13 cellular contexts compared by ENCODE assay signal in genomic region chr1:21914468-21914867, GRCh38. TPM values are rescaled to one million over a fixed set of nuclear protein-coding genes. Genes with fewer than 3 reads are reported as not detected.
A peak's percentile ranks its signal among the peaks of the same experiment; 100 is the strongest.
DNase-seq lines count a peak whose midpoint lies in the region; ATAC-seq, FAIRE-seq and TF ChIP-seq lines count a peak whose summit lies in the region.
"Had no signal": no experiment of that assay in that cellular context is flagged by ENCODE, and none has a peak within 500 bp of the region (broad histone marks: within the 10 kb centered on the region; RNA-seq: fewer than 3 reads in every experiment).

No MANE protein-coding gene starts in this region.

- TF ChIP-seq EP300 in K562 (IDR thresholded peaks at IDR 0.05; ENCODE audit: low read length): no peak
- no peak for TF ChIP-seq EP300 in tibial nerve (IDR thresholded peaks at IDR 0.05)

- H2AFZ ChIP-seq in K562 (ENCODE audit: low read depth, low read length): no peak overlapping the region

- H3K27ac ChIP-seq in K562 (ENCODE audit: extremely low read depth, low read depth, low read length) (peak overlapping the region; percentile 19; the same call in 2 of the 3 replicates), tibial nerve (peak overlapping the region; percentile 68 to 97 (median 91))

- H3K9me3 ChIP-seq in K562 (replicated peaks; ENCODE audit: control insufficient read depth, insufficient read depth, low read depth, low read length) (no peaks in the 10 kb centered on the region), tibial nerve (no peaks in the 10 kb centered on the region)
- H3K9me3 ChIP-seq: left lung had no signal

- in situ Hi-C loops in K562 (cut with MboI): no loop called here

- peaks cover 20% of the 10 kb centered on the region for H3K4me1 Mint-ChIP-seq in activated naive CD8-positive, alpha-beta T cell treated with anti-CD3 and anti-CD28 coated beads for 36 hours
- peaks cover 23% of the 10 kb centered on the region for H3K4me1 Mint-ChIP-seq in activated naive CD8-positive, alpha-beta T cell treated with anti-CD3 and anti-CD28 coated beads, Interleukin-2, amount 50 U/mL, for 24 hours
- H3K4me1 Mint-ChIP-seq in nephron progenitor cell: peaks cover 57% of the 10 kb centered on the region

- no peak for ATAC-seq in activated naive CD8-positive, alpha-beta T cell treated with anti-CD3 and anti-CD28 coated beads, Interleukin-2, amount 50 U/mL, for 24 hours
- no peak for ATAC-seq in K562
- ATAC-seq in GM21360 (IDR thresholded peaks at IDR 0.05; ENCODE audit: unreplicated experiment): no peak
- ATAC-seq: HepG2 had no signal

- no peak for FAIRE-seq in K562 (lab: Jason Lieb, UNC)
- FAIRE-seq: HepG2 had no signal

- H3K4me3 ChIP-seq in K562: no peak overlapping the region
- no peak overlapping the region for H3K4me3 ChIP-seq in tibial nerve
- H3K4me3 ChIP-seq: left lung had no signal

- TF ChIP-seq RAD21 in K562 (CRISPR knock-in tag; conservative IDR thresholded peaks at IDR 0.05 in 1 of 2, IDR thresholded peaks at IDR 0.05 in 1 of 2): no peak

- CTCF ChIA-PET in K562 (lab: Yijun Ruan, JAX; ENCODE audit: low intra/inter-chr PET ratio): no interaction called here

- no peak for DNase-seq in activated naive CD8-positive, alpha-beta T cell treated with anti-CD3 and anti-CD28 coated beads for 36 hours
- no peak for DNase-seq in activated naive CD8-positive, alpha-beta T cell treated with anti-CD3 and anti-CD28 coated beads, Interleukin-2, amount 50 U/mL, for 24 hours
- DNase-seq in K562 (ENCODE audit: extremely low read depth in 1 of 4, low spot score in 3 of 4) (no peak), nephron progenitor cell (no peak), tibial nerve (ENCODE audit: low spot score in 2 of 2) (no peak), A172 (ENCODE audit: low spot score) (no peak), NCI-H2081 treated with DMSO at 0.1 percent for 48 hours (lab: John Stamatoyannopoulos, UW) (no peak)
- DNase-seq: activated CD8-positive, alpha-beta memory T cell treated with anti-CD3 and anti-CD28 coated beads for 24 hours; effector memory CD4-positive, alpha-beta T cell; left lung had no signal

- TF ChIP-seq POLR2A in K562 (conservative IDR thresholded peaks at IDR 0.05) (no peak), tibial nerve (IDR thresholded peaks at IDR 0.05) (no peak)

- peaks cover 34% of the 10 kb centered on the region for H3K36me3 ChIP-seq in K562 (ENCODE audit: control insufficient read depth, insufficient read depth, low read length)
- peaks cover 0 to 8% (median 0%) of the 10 kb centered on the region in 3 donors for H3K36me3 ChIP-seq in tibial nerve
- H3K36me3 ChIP-seq: left lung had no signal

- H3K4me2 ChIP-seq in K562 (ENCODE audit: insufficient read depth, low read length): no peak overlapping the region; the same call in 1 of the 2 replicates

- intact Hi-C loops in K562 (cut with micrococcal nuclease): no loop called here

- H4K20me1 ChIP-seq in K562 (replicated peaks; ENCODE audit: control insufficient read depth, insufficient read depth, low read length): no peaks in the 10 kb centered on the region

- H3K27ac Mint-ChIP-seq in activated naive CD8-positive, alpha-beta T cell treated with anti-CD3 and anti-CD28 coated beads for 36 hours: peak overlapping the region; percentile 73
- no peak overlapping the region for H3K27ac Mint-ChIP-seq in activated naive CD8-positive, alpha-beta T cell treated with anti-CD3 and anti-CD28 coated beads, Interleukin-2, amount 50 U/mL, for 24 hours
- H3K27ac Mint-ChIP-seq in nephron progenitor cell: peak overlapping the region; percentile 16
- H3K27ac Mint-ChIP-seq: T-helper 2 cell treated with Interferon-gamma antibody and Interleukin-4, amounts not matched to agents 5 μg/mL and 100 μg/mL, for 36 hours had no signal

- no peaks in the 10 kb centered on the region for H3K9me3 Mint-ChIP-seq in activated naive CD8-positive, alpha-beta T cell treated with anti-CD3 and anti-CD28 coated beads for 36 hours
- no peaks in the 10 kb centered on the region for H3K9me3 Mint-ChIP-seq in activated naive CD8-positive, alpha-beta T cell treated with anti-CD3 and anti-CD28 coated beads, Interleukin-2, amount 50 U/mL, for 24 hours
- no peaks in the 10 kb centered on the region for H3K9me3 Mint-ChIP-seq in nephron progenitor cell
- H3K9me3 Mint-ChIP-seq: T-helper 2 cell treated with Interferon-gamma antibody and Interleukin-4, amounts not matched to agents 5 μg/mL and 100 μg/mL, for 36 hours had no signal

- H3K9me1 ChIP-seq in K562 (ENCODE audit: control insufficient read depth, insufficient read depth, low read length): no peaks in the 10 kb centered on the region

- no peaks in the 10 kb centered on the region for H3K27me3 Mint-ChIP-seq in activated naive CD8-positive, alpha-beta T cell treated with anti-CD3 and anti-CD28 coated beads for 36 hours
- H3K27me3 Mint-ChIP-seq in activated naive CD8-positive, alpha-beta T cell treated with anti-CD3 and anti-CD28 coated beads, Interleukin-2, amount 50 U/mL, for 24 hours: no peaks in the 10 kb centered on the region
- H3K27me3 Mint-ChIP-seq in nephron progenitor cell (ENCODE audit: low read depth, poor library complexity): no peaks in the 10 kb centered on the region

- POLR2A ChIA-PET in K562 (lab: Yijun Ruan, JAX): interaction anchor here (1.1 to 2.6 kb wide), 4 partner anchors 8 to 22 kb away, joined by 3 to 14 read pairs (median 4); no protein-coding TSS in a partner anchor

- 63% methylated on average over 5 of the region's 5 CpGs for WGBS in K562 (ENCODE audit: insufficient coverage, low coverage, missing lambda C conversion rate)
- 60 to 65% methylated on average over 5 of the region's 5 CpGs for WGBS in tibial nerve, 2 donors

- no TSS peak for BruUV-seq in K562 (replicated peaks; lab: Mats Ljungman, UMichigan)

- H3K79me2 ChIP-seq in K562 (ENCODE audit: control insufficient read depth, insufficient read depth, low read length): peaks cover 46% of the 10 kb centered on the region

- H3K36me3 Mint-ChIP-seq in activated naive CD8-positive, alpha-beta T cell treated with anti-CD3 and anti-CD28 coated beads for 36 hours: no peaks in the 10 kb centered on the region
- no peaks in the 10 kb centered on the region for H3K36me3 Mint-ChIP-seq in activated naive CD8-positive, alpha-beta T cell treated with anti-CD3 and anti-CD28 coated beads, Interleukin-2, amount 50 U/mL, for 24 hours (ENCODE audit: low read depth)
- peaks cover 5% of the 10 kb centered on the region for H3K36me3 Mint-ChIP-seq in nephron progenitor cell (ENCODE audit: low read depth)

- TF ChIP-seq CTCF in K562 (IDR thresholded peaks at IDR 0.05 in 2 of 3, conservative IDR thresholded peaks at IDR 0.05 in 1 of 3; ENCODE audit: insufficient read depth in 2 of 3, low read depth in 1 of 3, low read length in 3 of 3) (no peak), nephron progenitor cell (IDR thresholded peaks at IDR 0.05) (no peak), tibial nerve (IDR thresholded peaks at IDR 0.05) (no peak)

- H3K9ac ChIP-seq in K562 (ENCODE audit: insufficient read depth in 1 of 2, low read depth in 2 of 2, low read length in 2 of 2): peak overlapping the region in 1 of 2 experiments; percentile 73; a peak in 2 of 4 replicates

- H3K4me3 Mint-ChIP-seq in activated naive CD8-positive, alpha-beta T cell treated with anti-CD3 and anti-CD28 coated beads for 36 hours: no peak overlapping the region
- H3K4me3 Mint-ChIP-seq in activated naive CD8-positive, alpha-beta T cell treated with anti-CD3 and anti-CD28 coated beads, Interleukin-2, amount 50 U/mL, for 24 hours: no peak overlapping the region
- no peak overlapping the region for H3K4me3 Mint-ChIP-seq in nephron progenitor cell
- H3K4me3 Mint-ChIP-seq: T-helper 2 cell treated with Interferon-gamma antibody and Interleukin-4, amounts not matched to agents 5 μg/mL and 100 μg/mL, for 36 hours had no signal

- H3K27me3 ChIP-seq in K562 (ENCODE audit: control insufficient read depth in 2 of 2, insufficient read depth in 2 of 2, low read length in 2 of 2): no peaks in the 10 kb centered on the region
- H3K27me3 ChIP-seq in tibial nerve: no peaks in the 10 kb centered on the region
- H3K27me3 ChIP-seq: left lung had no signal

- H3K4me1 ChIP-seq in K562 (replicated peaks in 1 of 2; ENCODE audit: control insufficient read depth in 2 of 2, insufficient read depth in 2 of 2, low read length in 2 of 2): peaks cover 76 to 77% of the 10 kb centered on the region in 2 experiments
- peaks cover 8 to 100% (median 73%) of the 10 kb centered on the region in 4 donors for H3K4me1 ChIP-seq in tibial nerve

TF ChIP-seq in K562, 482 proteins besides CTCF, POLR2A, EP300 and RAD21 (continues in another document):
- TF ChIP-seq HMGN3 (IDR thresholded peaks at IDR 0.05; ENCODE audit: borderline replicate concordance, extremely low read depth, insufficient read length, low read depth, low read length) (no peak), RCOR1 (IDR thresholded peaks at IDR 0.05; ENCODE audit: borderline replicate concordance in 1 of 2, low read depth in 2 of 2, low read length in 2 of 2) (no peak)

RNA-seq across cellular contexts. Expression of gene HSPG2, which starts 22.6 kb away (rescaled TPM):
- 10 to 100 TPM; 11.0 to 11.6 TPM for total RNA-seq in activated naive CD8-positive, alpha-beta T cell treated with anti-CD3 and anti-CD28 coated beads for 36 hours
- total RNA-seq in K562 (2011; cell fraction: chromatin; rRNA removed; ENCODE audit: low replicate concordance): 232 and 574 TPM in 2 replicates
- total RNA-seq in K562 (2011; cell fraction: nucleolus; rRNA removed): 235 and 282 TPM in 2 replicates
- 178 and 183 TPM in 2 replicates for total RNA-seq in K562 (2011; cell fraction: nucleoplasm; rRNA removed)
- 21.0 and 31.3 TPM in 2 replicates for total RNA-seq in K562 (2014; rRNA removed)
- total RNA-seq in K562 (2014; rRNA removed; fragmentation: Illumina TruSeq; extraction: Trizol): 11.4 and 15.7 TPM in 2 replicates
- 13.7 and 17.1 TPM in 2 replicates for total RNA-seq in K562 (2015; rRNA removed; fragmentation: Illumina TruSeq; extraction: Trizol)
- 139 and 160 TPM in 2 replicates for total RNA-seq in K562 (2021)
- polyA plus RNA-seq in K562 (2011; rRNA removed): 9.9 and 20.6 TPM in 2 replicates
- 14.0 and 24.0 TPM in 2 replicates for polyA plus RNA-seq in K562 (2011; cell fraction: cytosol; rRNA removed)
- polyA plus RNA-seq in K562 (2011; cell fraction: nucleus; rRNA removed): 101 and 113 TPM in 2 replicates
- 55.2 and 134 TPM in 2 replicates for polyA plus RNA-seq in K562 (2012)
- 30.9 and 52.3 TPM in 2 replicates for polyA plus RNA-seq in K562 (2014; fragmentation: Illumina TruSeq; extraction: Trizol)
- under 1 TPM; 0.14 to 0.86 TPM for polyA plus RNA-seq in K562 (2014; fragmentation: Nextera tagmentation; extraction: Ambion mirVana)
- polyA plus RNA-seq in K562 (2014; rRNA removed): 29.9 and 34.2 TPM in 2 replicates
- 23.2 and 36.8 TPM in 2 replicates for polyA minus RNA-seq in K562 (2011; rRNA and poly(A)+ RNA removed)
- polyA minus RNA-seq in K562 (2011; cell fraction: cytosol; rRNA and poly(A)+ RNA removed): 58.5 and 103 TPM in 2 replicates
- 67.2 and 102 TPM in 2 replicates for polyA minus RNA-seq in K562 (2011; cell fraction: nucleus; rRNA and poly(A)+ RNA removed)
- total RNA-seq in tibial nerve: 100 to 1,000 TPM; 292 to 486 (median 404) TPM
- total RNA-seq in A172 (2014; rRNA removed; shearing (Covaris generic)): 17.9 and 18.3 TPM in 2 replicates
